21 cellular contexts compared by ENCODE assay signal in genomic region chr12:97567619-97568110, GRCh38.
DNase-seq lines count a peak whose midpoint lies in the region; ATAC-seq and TF ChIP-seq lines count a peak whose summit lies in the region.
"Had no signal": no experiment of that assay in that cellular context is flagged by ENCODE, and none has a peak within 500 bp of the region (broad histone marks: within the 10 kb centered on the region; RNA-seq: fewer than 3 reads in every experiment).

No MANE protein-coding gene starts in this region.

- peaks cover 0 to 2% (median 0%) of the 10 kb centered on the region in 3 donors for H3K27me3 Mint-ChIP-seq in immature natural killer cell (ENCODE audit: low read depth in 3 of 3)
- H3K27me3 Mint-ChIP-seq: dendritic cell treated with granulocyte-macrophage colony-stimulating factor and Interleukin-4, amounts not matched to agents 40 ng/mL and 50 ng/mL, for 4 days; stimulated activated naive CD8-positive, alpha-beta T cell treated with anti-CD3 and anti-CD28 coated beads, Interleukin-15, amount 100 ng/mL, for 72 hours had no signal

- H3K27ac ChIP-seq in RWPE2 (ENCODE audit: poor library complexity, severe bottlenecking) (peak overlapping the region; percentile 90), liver (ENCODE audit: low read depth in 1 of 2, low read length in 2 of 2) (peak overlapping the region; percentile 35 to 81), smooth muscle cell (ENCODE audit: low read depth) (peak overlapping the region; percentile 52)
- H3K27ac ChIP-seq: cardiac muscle cell, tibial nerve, WERI-Rb-1 had no signal

- no peaks in the 10 kb centered on the region for H3F3A ChIP-seq in smooth muscle cell (ENCODE audit: low read depth)

- no peak overlapping the region for H3K4me2 ChIP-seq in smooth muscle cell

- no peak overlapping the region for H3K4me3 Mint-ChIP-seq in immature natural killer cell
- H3K4me3 Mint-ChIP-seq: CD8-positive, alpha-beta T cell; dendritic cell treated with granulocyte-macrophage colony-stimulating factor and Interleukin-4, amounts not matched to agents 40 ng/mL and 50 ng/mL, for 4 days; natural killer cell treated with Interleukin-12 subunit alpha and Interleukin-12 subunit beta and Interleukin-15 and Interleukin-18, amount 100 ng/mL, for 72 hours; stimulated activated naive CD8-positive, alpha-beta T cell treated with anti-CD3 and anti-CD28 coated beads, Interleukin-15, amount 100 ng/mL, for 72 hours had no signal

- peak in 1 of 2 donors; percentile 15 for TF ChIP-seq RAD21 in liver (IDR thresholded peaks at IDR 0.05)

- H3K9me3 ChIP-seq in RWPE2 (ENCODE audit: severe bottlenecking) (no peaks in the 10 kb centered on the region), liver (ENCODE audit: control insufficient read depth in 4 of 4, low read length in 3 of 4) (no peaks in the 10 kb centered on the region), smooth muscle cell (replicated peaks; ENCODE audit: low read depth) (no peaks in the 10 kb centered on the region)

- H3K9me3 Mint-ChIP-seq in immature natural killer cell = peaks cover 0 to 11% (median 6%) of the 10 kb centered on the region in 6 donors
- H3K9me3 Mint-ChIP-seq: CD8-positive, alpha-beta T cell; dendritic cell treated with granulocyte-macrophage colony-stimulating factor and Interleukin-4, amounts not matched to agents 40 ng/mL and 50 ng/mL, for 4 days had no signal

- H3K36me3 ChIP-seq in RWPE2 (ENCODE audit: low read depth) (no peaks in the 10 kb centered on the region), liver (ENCODE audit: control insufficient read depth in 4 of 4, insufficient read depth in 3 of 4, low read depth in 1 of 4, low read length in 3 of 4) (no peaks in the 10 kb centered on the region), smooth muscle cell (ENCODE audit: low read depth) (no peaks in the 10 kb centered on the region)
- H3K36me3 ChIP-seq: cardiac muscle cell, tibial nerve, WERI-Rb-1 had no signal

- H3K27me3 ChIP-seq in RWPE2 (ENCODE audit: insufficient read depth, poor library complexity, severe bottlenecking) (no peaks in the 10 kb centered on the region), liver (ENCODE audit: control insufficient read depth in 4 of 4, insufficient read depth in 4 of 4, low read length in 3 of 4) (no peaks in the 10 kb centered on the region), smooth muscle cell (ENCODE audit: low read depth) (no peaks in the 10 kb centered on the region)
- H3K27me3 ChIP-seq: cardiac muscle cell, tibial nerve had no signal

- no peak for TF ChIP-seq CTCF in RWPE2 (IDR thresholded peaks at IDR 0.05; ENCODE audit: poor library complexity, severe bottlenecking)
- no peak for TF ChIP-seq CTCF in liver (IDR thresholded peaks at IDR 0.05; ENCODE audit: low read depth, low read length, missing input control)
- TF ChIP-seq CTCF in smooth muscle cell (IDR thresholded peaks at IDR 0.05; ENCODE audit: borderline replicate concordance, insufficient read depth, poor library complexity, severe bottlenecking) = no peak

- H4K20me1 ChIP-seq in smooth muscle cell (ENCODE audit: low read depth) = no peaks in the 10 kb centered on the region

- no peak overlapping the region for H3K27ac Mint-ChIP-seq in immature natural killer cell
- H3K27ac Mint-ChIP-seq: CD8-positive, alpha-beta T cell; dendritic cell treated with granulocyte-macrophage colony-stimulating factor and Interleukin-4, amounts not matched to agents 40 ng/mL and 50 ng/mL, for 4 days; natural killer cell treated with Interleukin-12 subunit alpha and Interleukin-12 subunit beta and Interleukin-15 and Interleukin-18, amount 100 ng/mL, for 72 hours; stimulated activated naive CD8-positive, alpha-beta T cell treated with anti-CD3 and anti-CD28 coated beads, Interleukin-15, amount 100 ng/mL, for 72 hours had no signal

- no peaks in the 10 kb centered on the region for H3K36me3 Mint-ChIP-seq in immature natural killer cell
- H3K36me3 Mint-ChIP-seq: CD8-positive, alpha-beta T cell; natural killer cell treated with Interleukin-12 subunit alpha and Interleukin-12 subunit beta and Interleukin-15 and Interleukin-18, amount 100 ng/mL, for 72 hours had no signal

- 40% methylated on average over 2 of the region's 2 CpGs for WGBS in liver
- 95% methylated on average over 2 of the region's 2 CpGs for WGBS in smooth muscle cell (ENCODE audit: low lambda C conversion rate)

- no peaks in the 10 kb centered on the region for H3K4me1 Mint-ChIP-seq in immature natural killer cell
- H3K4me1 Mint-ChIP-seq: stimulated activated naive CD8-positive, alpha-beta T cell treated with anti-CD3 and anti-CD28 coated beads, Interleukin-15, amount 100 ng/mL, for 72 hours had no signal

- H3K4me1 ChIP-seq in RWPE2 (ENCODE audit: insufficient read depth, poor library complexity, severe bottlenecking) (peaks cover 31% of the 10 kb centered on the region), liver (ENCODE audit: control insufficient read depth in 4 of 4, insufficient read depth in 4 of 4, low read length in 3 of 4) (peaks cover 1 to 17% (median 8%) of the 10 kb centered on the region in 4 donors), smooth muscle cell (ENCODE audit: low read depth) (no peaks in the 10 kb centered on the region)
- H3K4me1 ChIP-seq: tibial nerve had no signal

- H2AFZ ChIP-seq in smooth muscle cell (ENCODE audit: low read depth) = no peak overlapping the region

- DNase-seq in HT-29 (ENCODE audit: low spot score) (peak; percentile 31), RWPE2 (ENCODE audit: low spot score) (no peak), smooth muscle cell (lab: John Stamatoyannopoulos, UW; ENCODE audit: unreplicated experiment) (no peak), NCI-H1694 (lab: John Stamatoyannopoulos, UW) (no peak), NCI-H1105 (lab: John Stamatoyannopoulos, UW) (no peak), immature natural killer cell (no peak)
- DNase-seq in stimulated activated CD4-positive, alpha-beta T cell treated with anti-CD3 and anti-CD28 coated beads, Interleukin-4, amount 100 ng/mL, for 4 hours = no peak
- DNase-seq: activated naive CD4-positive, alpha-beta T cell treated with anti-CD3 and anti-CD28 coated beads, Interleukin-2, amount 50 U/mL, for 16 hours; CD8-positive, alpha-beta T cell; GDM1; MM.1S; NCI-H1417 treated with DMSO at 0.1 percent for 48 hours; stimulated activated naive CD8-positive, alpha-beta T cell treated with anti-CD3 and anti-CD28 coated beads, Interleukin-15, amount 100 ng/mL, for 72 hours; T-helper 2 cell; WERI-Rb-1 had no signal

- H3K79me2 ChIP-seq in smooth muscle cell (ENCODE audit: low read depth) = no peaks in the 10 kb centered on the region

- H3K9ac ChIP-seq in liver (ENCODE audit: low read depth in 1 of 2, low read length in 2 of 2) = peak overlapping the region in 1 of 2 donors; percentile 16
- no peak overlapping the region for H3K9ac ChIP-seq in smooth muscle cell (ENCODE audit: low read depth)

- no peak overlapping the region for H3K4me3 ChIP-seq in RWPE2 (ENCODE audit: severe bottlenecking)
- no peak overlapping the region for H3K4me3 ChIP-seq in liver (ENCODE audit: low read depth in 1 of 3, low read length in 3 of 3)
- no peak overlapping the region for H3K4me3 ChIP-seq in smooth muscle cell
- H3K4me3 ChIP-seq: cardiac muscle cell, tibial nerve had no signal

- no peak for ATAC-seq in RWPE2 (ENCODE audit: low read depth)
- ATAC-seq: CD8-positive, alpha-beta T cell; natural killer cell treated with Interleukin-12 subunit alpha and Interleukin-12 subunit beta and Interleukin-15 and Interleukin-18, amount 100 ng/mL, for 72 hours; SK-N-SH treated with all-trans-retinoic acid at 6 μM for 48 hours; stimulated activated naive CD8-positive, alpha-beta T cell treated with anti-CD3 and anti-CD28 coated beads, Interleukin-15, amount 100 ng/mL, for 72 hours had no signal

TF ChIP-seq in liver, 16 proteins besides CTCF, POLR2A, EP300 and RAD21 (continues in another document):
- no peak for TF ChIP-seq YY1 (IDR thresholded peaks at IDR 0.05)
- TF ChIP-seq GABPA (IDR thresholded peaks at IDR 0.05 in 1 of 2, conservative IDR thresholded peaks at IDR 0.05 in 1 of 2) = no peak
- no peak for TF ChIP-seq HNF4G (IDR thresholded peaks at IDR 0.05)
- no peak for TF ChIP-seq MAX (IDR thresholded peaks at IDR 0.05)
- TF ChIP-seq ZBTB33 (IDR thresholded peaks at IDR 0.05) = no peak
- peak; percentile 37 to 43 for TF ChIP-seq HNF4A (conservative IDR thresholded peaks at IDR 0.05)
